ENCODE assay signal across 8 cellular contexts in the genomic region with DNA sequence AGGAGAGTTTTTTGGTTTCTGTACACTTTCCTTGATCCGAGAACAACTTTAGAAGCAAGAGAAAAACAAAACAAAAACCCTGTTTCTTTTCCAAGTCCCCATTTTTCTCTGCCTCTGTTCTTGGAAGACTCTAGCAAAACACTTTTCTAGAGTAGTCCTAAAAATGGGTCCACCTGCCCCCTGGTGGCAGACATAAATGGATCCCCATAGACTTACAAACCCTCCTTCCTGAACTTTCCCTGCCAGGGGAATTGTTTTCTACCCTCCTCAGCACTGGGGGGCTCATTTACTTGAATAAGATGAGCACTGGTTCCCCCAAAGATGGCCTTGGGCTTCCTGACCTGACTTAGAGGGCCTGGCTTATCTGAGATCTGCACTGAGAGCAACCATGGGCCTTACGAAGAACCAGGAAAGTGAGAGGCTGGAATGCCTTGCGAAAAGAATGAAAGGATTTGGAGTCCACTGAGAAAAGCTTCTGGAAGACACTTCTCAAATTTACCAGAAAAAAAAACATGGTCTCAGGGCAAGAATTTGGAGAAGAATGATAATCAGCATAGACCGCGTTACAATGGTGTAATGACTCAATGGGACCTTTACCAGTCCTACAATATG. TPM values are rescaled to one million over a fixed set of nuclear protein-coding genes. Genes with fewer than 3 reads are reported as not detected.
DNase-seq lines count a peak whose midpoint lies in the region.

No MANE protein-coding gene starts in this region.

- peak; percentile 50 for DNase-seq in DMS53 (lab: John Stamatoyannopoulos, UW)
- no peak for DNase-seq in DMS53 treated with DMSO at 0.1 percent for 48 hours (lab: John Stamatoyannopoulos, UW; ENCODE audit: unreplicated experiment)
- peak; percentile 51 for DNase-seq in M059J (ENCODE audit: low read depth)
- DNase-seq in dermis microvascular lymphatic vessel endothelial cell (ENCODE audit: low read depth in 2 of 2) = peak; percentile 10 to 63
- peak in 2 of 3 donors; percentile 2 to 18 for DNase-seq in stimulated activated CD4-positive, alpha-beta T cell treated with anti-CD3 and anti-CD28 coated beads, Interleukin-12 subunit alpha, Interleukin-12 subunit beta, amount 100 ng/mL, for 48 hours (ENCODE audit: low read depth in 2 of 3, low spot score in 1 of 3)
- DNase-seq in T-helper 9 cell = no peak
- no peak for DNase-seq in NCI-H1105 treated with DMSO at 0.1 percent for 48 hours (lab: John Stamatoyannopoulos, UW)
- DNase-seq in NCI-H2107 (lab: John Stamatoyannopoulos, UW) = no peak

RNA-seq across cellular contexts. Expression of a gene that starts 48.0 kb away (rescaled TPM):
- 10.1 and 11.1 TPM in 2 replicates for total RNA-seq in M059J (2014; rRNA removed; shearing (Covaris generic))
- total RNA-seq in dermis microvascular lymphatic vessel endothelial cell = 19.8 and 30.8 TPM in 2 replicates

Comparison
In these comparisons a context has a peak if more than half of its experiments do, and no peak if none do; other contexts are left out.
1. DNase-seq: peak in DMS53 (single experiment), M059J (single experiment), dermis microvascular lymphatic vessel endothelial cell (2 of 2) and stimulated activated CD4-positive, alpha-beta T cell treated with anti-CD3 and anti-CD28 coated beads, Interleukin-12 subunit alpha, Interleukin-12 subunit beta, amount 100 ng/mL, for 48 hours (2 of 3); none in DMS53 treated with DMSO at 0.1 percent for 48 hours (single experiment), T-helper 9 cell (single experiment), NCI-H1105 treated with DMSO at 0.1 percent for 48 hours (single experiment) and NCI-H2107 (single experiment).